17 cellular contexts compared by ENCODE assay signal in genomic region chr1:7410156-7410555, GRCh38.
DNase-seq lines count a peak whose midpoint lies in the region; ATAC-seq and TF ChIP-seq lines count a peak whose summit lies in the region.
"Had no signal": no experiment of that assay in that cellular context is flagged by ENCODE, and none has a peak within 500 bp of the region (broad histone marks: within the 10 kb centered on the region; RNA-seq: fewer than 3 reads in every experiment).

No MANE protein-coding gene starts in this region.

- intact Hi-C loops in vagina (cut with DNase I) = no loop called here

- H3K27me3 ChIP-seq in vagina = no peaks in the 10 kb centered on the region
- H3K27me3 ChIP-seq: Peyer's patch had no signal

- no peaks in the 10 kb centered on the region for H3K4me1 Mint-ChIP-seq in neural crest cell
- H3K4me1 Mint-ChIP-seq: CD4-positive, CD25-positive, alpha-beta regulatory T cell; IgD-negative memory B cell had no signal

- ATAC-seq in GM19328 (IDR thresholded peaks at IDR 0.05; ENCODE audit: unreplicated experiment) = no peak
- ATAC-seq in HG03565 (IDR thresholded peaks at IDR 0.05; ENCODE audit: unreplicated experiment) = no peak

- peak overlapping the region; percentile 2 for H3K27ac Mint-ChIP-seq in neural crest cell (ENCODE audit: unreplicated experiment)
- H3K27ac Mint-ChIP-seq: CD4-positive, CD25-positive, alpha-beta regulatory T cell had no signal

- no peaks in the 10 kb centered on the region for H3K36me3 ChIP-seq in vagina
- H3K36me3 ChIP-seq: Peyer's patch had no signal

- H3K9me3 Mint-ChIP-seq in neural crest cell = no peaks in the 10 kb centered on the region
- H3K9me3 Mint-ChIP-seq: IgD-negative memory B cell had no signal

- H3K4me3 ChIP-seq in vagina = no peak overlapping the region
- H3K4me3 ChIP-seq: Peyer's patch had no signal

- H3K27me3 Mint-ChIP-seq in neural crest cell (ENCODE audit: low read depth) = no peaks in the 10 kb centered on the region
- H3K27me3 Mint-ChIP-seq: CD4-positive, CD25-positive, alpha-beta regulatory T cell had no signal

- H3K4me1 ChIP-seq in vagina = no peaks in the 10 kb centered on the region
- H3K4me1 ChIP-seq: Peyer's patch had no signal

- TF ChIP-seq POLR2A in vagina (IDR thresholded peaks at IDR 0.05) = no peak

- H3K4me3 Mint-ChIP-seq in neural crest cell = no peak overlapping the region
- H3K4me3 Mint-ChIP-seq: IgD-negative memory B cell had no signal

- no peak overlapping the region for H3K27ac ChIP-seq in vagina
- H3K27ac ChIP-seq: Peyer's patch had no signal

- TF ChIP-seq CTCF in neural crest cell (conservative IDR thresholded peaks at IDR 0.05) (no peak), vagina (IDR thresholded peaks at IDR 0.05) (no peak)

- no peaks in the 10 kb centered on the region for H3K36me3 Mint-ChIP-seq in neural crest cell (ENCODE audit: low read depth)
- H3K36me3 Mint-ChIP-seq: CD4-positive, CD25-positive, alpha-beta regulatory T cell; IgD-negative memory B cell had no signal

- H3K9me3 ChIP-seq in vagina = no peaks in the 10 kb centered on the region
- H3K9me3 ChIP-seq: Peyer's patch had no signal

- DNase-seq in activated effector memory CD4-positive, alpha-beta T cell treated with anti-CD3 and anti-CD28 coated beads, Interleukin-2, amount 50 U/mL, for 16 hours = peak; percentile 46
- no peak for DNase-seq in activated effector memory CD4-positive, alpha-beta T cell treated with Interleukin-2 at 50 U/mL for 16 hours
- DNase-seq in ecto neural progenitor cell (ENCODE audit: low spot score) (peak; percentile 23), neural crest cell (ENCODE audit: low read depth, low spot score) (no peak), vagina (ENCODE audit: extremely low spot score in 2 of 2) (peak; percentile 31 to 60), NCI-H524 treated with DMSO at 0.1 percent for 48 hours (lab: John Stamatoyannopoulos, UW) (no peak)
- DNase-seq: ACHN; CD4-positive, CD25-positive, alpha-beta regulatory T cell; HCEC 1CT; MV-4-11; NCI-H1417 treated with DMSO at 0.1 percent for 48 hours; NCI-H2029; NCI-H510A treated with DMSO at 0.1 percent for 48 hours had no signal

Comparison
In these comparisons a context has a peak if more than half of its experiments do, and no peak if none do; other contexts are left out.
1. DNase-seq: peak in activated effector memory CD4-positive, alpha-beta T cell treated with anti-CD3 and anti-CD28 coated beads, Interleukin-2, amount 50 U/mL, for 16 hours (single experiment), ecto neural progenitor cell (single experiment) and vagina (2 of 2); none in activated effector memory CD4-positive, alpha-beta T cell treated with Interleukin-2 at 50 U/mL for 16 hours (single experiment), neural crest cell (single experiment) and NCI-H524 treated with DMSO at 0.1 percent for 48 hours (single experiment).